10 cellular contexts compared by ENCODE assay signal in genomic region chr17:77454560-77455095, GRCh38.
A peak's percentile ranks its signal among the peaks of the same experiment; 100 is the strongest.
DNase-seq lines count a peak whose midpoint lies in the region; ATAC-seq and TF ChIP-seq lines count a peak whose summit lies in the region.
"Had no signal": no experiment of that assay in that cellular context is flagged by ENCODE, and none has a peak within 500 bp of the region (broad histone marks: within the 10 kb centered on the region; RNA-seq: fewer than 3 reads in every experiment).

No MANE protein-coding gene starts in this region.

- peaks cover 9 to 83% (median 9%) of the 10 kb centered on the region in 3 donors for H3K36me3 Mint-ChIP-seq in CD8-positive, alpha-beta memory T cell

- no peaks in the 10 kb centered on the region for H3F3A ChIP-seq in OCI-LY1 (ENCODE audit: insufficient read depth, low read length)

- H3K18ac ChIP-seq in neuronal stem cell (ENCODE audit: low read length): peak overlapping the region; percentile 66

- no peak overlapping the region for H3K4ac ChIP-seq in neuronal stem cell (ENCODE audit: low read length)

- H3K4me3 Mint-ChIP-seq in CD8-positive, alpha-beta memory T cell: peak overlapping the region; percentile 89 to 99 (median 98)

- WGBS in neuronal stem cell (ENCODE audit: extremely low coverage in 2 of 2, insufficient read length in 2 of 2, insufficient replicate concordance in 1 of 2), 2 donors: no CpG with 5 or more reads among the region's 17 CpGs

- no peak for ATAC-seq in GM19395 (IDR thresholded peaks at IDR 0.05; ENCODE audit: unreplicated experiment)

- peaks cover 57% of the 10 kb centered on the region for H3K4me1 ChIP-seq in CD8-positive, alpha-beta memory T cell (ENCODE audit: insufficient read depth, low read length)
- H3K4me1 ChIP-seq in OCI-LY1 (ENCODE audit: insufficient read depth, low read length, severe bottlenecking) (peaks cover 76% of the 10 kb centered on the region), neuronal stem cell (ENCODE audit: control insufficient read depth in 2 of 2, insufficient read depth in 1 of 2, low read depth in 1 of 2, low read length in 2 of 2) (peaks cover 35 to 44% of the 10 kb centered on the region in 2 donors)
- H3K4me1 ChIP-seq in effector memory CD4-positive, alpha-beta T cell (ENCODE audit: control insufficient read depth, insufficient read depth, low read length, poor library complexity, severe bottlenecking): peaks cover 64% of the 10 kb centered on the region

- H2AFZ ChIP-seq in OCI-LY1 (ENCODE audit: low read length): no peak overlapping the region
- H2AFZ ChIP-seq in neuronal stem cell (ENCODE audit: low read length): no peak overlapping the region

- H3K4me1 Mint-ChIP-seq in CD8-positive, alpha-beta memory T cell: peaks cover 57 to 62% (median 59%) of the 10 kb centered on the region in 3 donors

- H3K27ac Mint-ChIP-seq in CD8-positive, alpha-beta memory T cell: peak overlapping the region; percentile 77 to 100 (median 98)

- no peaks in the 10 kb centered on the region for H3K27me3 Mint-ChIP-seq in CD8-positive, alpha-beta memory T cell

- H3K79me1 ChIP-seq in neuronal stem cell (ENCODE audit: low read depth, low read length): peaks cover 25% of the 10 kb centered on the region

- peak overlapping the region; percentile 29 for H2BK120ac ChIP-seq in neuronal stem cell (ENCODE audit: low read depth, low read length)

- no peaks in the 10 kb centered on the region for H3K9me2 ChIP-seq in OCI-LY1 (ENCODE audit: low read depth, low read length)

- no peaks in the 10 kb centered on the region for H3K27me3 ChIP-seq in CD8-positive, alpha-beta memory T cell (ENCODE audit: insufficient read depth, low read length, poor library complexity, severe bottlenecking)
- H3K27me3 ChIP-seq in OCI-LY1 (ENCODE audit: insufficient read depth, low read length): no peaks in the 10 kb centered on the region
- H3K27me3 ChIP-seq in effector memory CD4-positive, alpha-beta T cell (replicated peaks; ENCODE audit: control insufficient read depth, insufficient read depth, low read length, poor library complexity, severe bottlenecking): no peaks in the 10 kb centered on the region
- no peaks in the 10 kb centered on the region for H3K27me3 ChIP-seq in neuronal stem cell (ENCODE audit: control insufficient read depth in 3 of 3, insufficient read depth in 3 of 3, low read depth in 1 of 3, low read length in 3 of 3)

- peak overlapping the region; percentile 76 for H2BK5ac ChIP-seq in neuronal stem cell (ENCODE audit: low read length)

- H3K4me2 ChIP-seq in OCI-LY1 (ENCODE audit: low read length) (peak overlapping the region; percentile 98), neuronal stem cell (ENCODE audit: insufficient read depth, low read length, poor library complexity, severe bottlenecking) (no peak overlapping the region)

- H2BK15ac ChIP-seq in neuronal stem cell (ENCODE audit: low read length): no peak overlapping the region

- H2AK5ac ChIP-seq in neuronal stem cell (ENCODE audit: low read depth, low read length): peak overlapping the region; percentile 91

- H3K9me3 Mint-ChIP-seq in CD8-positive, alpha-beta memory T cell: peaks cover 0 to 1% (median 0%) of the 10 kb centered on the region in 5 donors

- peak overlapping the region; percentile 69 for H3K27ac ChIP-seq in CD8-positive, alpha-beta memory T cell (ENCODE audit: low read depth, low read length)
- peak overlapping the region; percentile 99 for H3K27ac ChIP-seq in OCI-LY1 (ENCODE audit: low read depth, low read length, poor library complexity, severe bottlenecking)
- H3K27ac ChIP-seq in effector memory CD4-positive, alpha-beta T cell (ENCODE audit: insufficient read depth, low read length, poor library complexity, severe bottlenecking): peak overlapping the region; percentile 85
- H3K27ac ChIP-seq in neuronal stem cell (replicated peaks; ENCODE audit: low read length): no peak overlapping the region

- H2BK12ac ChIP-seq in neuronal stem cell (ENCODE audit: low read length): no peak overlapping the region

- H3K9me3 ChIP-seq in CD8-positive, alpha-beta memory T cell (ENCODE audit: low read length): no peaks in the 10 kb centered on the region
- H3K9me3 ChIP-seq in OCI-LY1 (ENCODE audit: low read length) (no peaks in the 10 kb centered on the region), neuronal stem cell (replicated peaks in 1 of 2; ENCODE audit: control insufficient read depth in 2 of 2, insufficient read depth in 1 of 2, low read depth in 1 of 2, low read length in 2 of 2) (no peaks in the 10 kb centered on the region)
- H3K9me3 ChIP-seq in effector memory CD4-positive, alpha-beta T cell (ENCODE audit: control insufficient read depth, low read length): no peaks in the 10 kb centered on the region

- H4K91ac ChIP-seq in neuronal stem cell (ENCODE audit: low read depth, low read length, poor library complexity): no peak overlapping the region

- no peak overlapping the region for H4K8ac ChIP-seq in neuronal stem cell (ENCODE audit: low read depth, low read length)

- DNase-seq in CD8-positive, alpha-beta memory T cell: peak in 1 of 5 donors; percentile 47
- DNase-seq in effector memory CD4-positive, alpha-beta T cell: no peak
- no peak for DNase-seq in neuronal stem cell (ENCODE audit: low spot score)
- no peak for DNase-seq in NCI-H2081 treated with DMSO at 0.1 percent for 48 hours (lab: John Stamatoyannopoulos, UW)
- no peak for DNase-seq in effector CD8-positive, alpha-beta T cell (lab: John Stamatoyannopoulos, UW)
- DNase-seq in KG1 (lab: John Stamatoyannopoulos, UW): no peak
- DNase-seq: EL, NCI-H1417 treated with DMSO at 0.1 percent for 48 hours had no signal

- H3K4me3 ChIP-seq in CD8-positive, alpha-beta memory T cell (ENCODE audit: low read length): peak overlapping the region; percentile 95
- H3K4me3 ChIP-seq in OCI-LY1 (ENCODE audit: low read depth, low read length, poor library complexity, severe bottlenecking) (peak overlapping the region; percentile 87), neuronal stem cell (ENCODE audit: low read length in 2 of 2) (no peak overlapping the region)
- peak overlapping the region; percentile 91 for H3K4me3 ChIP-seq in effector memory CD4-positive, alpha-beta T cell (ENCODE audit: insufficient read depth, low read depth, low read length, poor library complexity, severe bottlenecking)

- TF ChIP-seq CTCF in OCI-LY1 (IDR thresholded peaks at IDR 0.05; ENCODE audit: low read length): no peak

- peaks cover 10% of the 10 kb centered on the region for H3K36me3 ChIP-seq in CD8-positive, alpha-beta memory T cell (ENCODE audit: insufficient read depth, low read length)
- H3K36me3 ChIP-seq in OCI-LY1 (ENCODE audit: insufficient read depth, low read length): peaks cover 84% of the 10 kb centered on the region
- H3K36me3 ChIP-seq in effector memory CD4-positive, alpha-beta T cell (ENCODE audit: control insufficient read depth, insufficient read depth, low read length): no peaks in the 10 kb centered on the region
- H3K36me3 ChIP-seq in neuronal stem cell (replicated peaks in 1 of 2; ENCODE audit: control insufficient read depth in 2 of 2, insufficient read depth in 2 of 2, low read length in 2 of 2): peaks cover 8 to 34% of the 10 kb centered on the region in 2 donors

- CTCF ChIA-PET in CD8-positive, alpha-beta memory T cell (lab: Charles Lee): interaction anchor here (0.8 to 3.4 kb wide), 11 partner anchors 10 to 797 kb away, joined by 3 to 24 read pairs (median 4); no protein-coding TSS in a partner anchor

- peaks cover 89% of the 10 kb centered on the region for H3K79me2 ChIP-seq in OCI-LY1 (ENCODE audit: insufficient read depth, low read length)

- H3K23ac ChIP-seq in neuronal stem cell (ENCODE audit: low read depth, low read length, poor library complexity): no peak overlapping the region

- H4K20me1 ChIP-seq in OCI-LY1 (ENCODE audit: insufficient read depth, low read length): no peaks in the 10 kb centered on the region

- no peak overlapping the region for H3K14ac ChIP-seq in neuronal stem cell (ENCODE audit: low read length)

- POLR2A ChIA-PET in CD8-positive, alpha-beta memory T cell (lab: Charles Lee): interaction anchor here (0.7 to 4.9 kb wide), 11 partner anchors 8 to 122 kb away, joined by 3 to 100 read pairs (median 5); no protein-coding TSS in a partner anchor

- peak overlapping the region; percentile 97 for H3K9ac ChIP-seq in OCI-LY1 (ENCODE audit: low read length)
- H3K9ac ChIP-seq in neuronal stem cell (ENCODE audit: low read depth, low read length, poor library complexity): no peak overlapping the region

Comparison
In these comparisons a context has a peak if more than half of its experiments do, and no peak if none do; other contexts are left out.
1. H3K4me3 ChIP-seq: peak in CD8-positive, alpha-beta memory T cell (single experiment), OCI-LY1 (single experiment) and effector memory CD4-positive, alpha-beta T cell (single experiment); none in neuronal stem cell (0 of 2).